Comparison of ENCODE assay signal across 1 cellular context in the genomic region with DNA sequence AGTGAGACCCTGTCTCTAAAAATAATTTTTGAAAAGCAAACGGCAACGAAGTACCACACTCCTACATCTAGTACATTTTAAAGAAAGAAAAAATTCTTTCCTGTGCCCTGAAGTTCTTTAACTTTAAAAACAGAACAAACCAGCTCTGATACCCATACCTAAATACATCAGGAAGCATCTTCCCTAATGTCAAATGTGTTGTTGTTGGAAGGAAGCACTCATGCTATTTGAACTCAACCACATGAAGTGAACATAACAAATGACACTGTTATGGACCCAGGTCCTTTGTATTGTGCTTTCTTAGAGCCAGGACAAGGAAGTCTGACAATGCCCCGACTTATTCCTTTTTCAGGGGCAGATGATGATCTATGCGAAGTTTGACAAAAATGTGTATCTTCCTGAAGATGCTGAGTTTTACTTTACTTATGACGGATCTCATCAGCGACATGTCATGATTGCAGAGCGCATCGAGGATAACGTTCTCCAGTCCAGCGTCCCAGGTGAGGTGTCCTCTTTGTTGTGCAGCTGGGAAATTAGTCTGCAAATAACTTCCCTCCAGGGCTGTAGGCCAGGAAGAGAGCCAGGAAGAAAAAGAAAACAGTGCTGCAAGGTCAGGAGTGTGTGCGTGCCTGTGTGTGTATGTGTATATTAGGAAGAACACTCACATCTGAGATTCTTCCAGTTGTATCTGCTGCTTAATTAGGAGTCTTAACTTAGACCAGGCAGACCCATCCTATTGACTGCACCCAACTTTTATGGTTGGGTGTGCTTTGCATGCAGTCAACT.
TF ChIP-seq lines count a peak whose summit lies in the region.

No MANE protein-coding gene starts in this region.

TF ChIP-seq in GM12878, 131 proteins besides CTCF, POLR2A, EP300 and RAD21:
- TF ChIP-seq PKNOX1 (IDR thresholded peaks at IDR 0.05) (no peak), MTA2 (IDR thresholded peaks at IDR 0.05; ENCODE audit: low read depth) (0 out of 2 replicates have a peak, but pooled peaks have one; percentile 12), MLLT1 (IDR thresholded peaks at IDR 0.05) (peak; percentile 47; the same call in 1 of the 2 replicates)
